In the genomic region with DNA sequence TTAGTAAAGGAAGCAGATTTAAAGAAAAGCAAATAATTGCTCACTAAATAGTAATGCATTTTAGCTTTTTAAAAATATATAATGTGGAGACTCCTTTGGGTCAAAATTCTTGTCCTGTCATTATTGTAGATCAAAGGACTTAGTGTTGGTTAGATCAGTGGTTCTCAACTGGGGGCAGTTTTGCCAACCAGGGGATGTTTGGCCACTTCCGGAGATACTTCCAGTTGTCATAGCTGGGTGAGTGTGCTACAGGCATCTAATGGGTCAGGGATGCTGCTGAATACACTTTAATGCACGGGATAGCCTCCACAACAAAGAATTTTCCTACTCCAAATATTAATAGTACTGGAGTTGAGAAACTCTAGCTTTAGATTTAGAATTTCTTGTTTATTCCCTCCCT, we compare ENCODE assay signal across 8 cellular contexts.
DNase-seq lines count a peak whose midpoint lies in the region; ATAC-seq and TF ChIP-seq lines count a peak whose summit lies in the region.

No MANE protein-coding gene starts in this region.

- H3K4me3 ChIP-seq in effector memory CD4-positive, alpha-beta T cell (ENCODE audit: insufficient read depth, low read depth, low read length, poor library complexity, severe bottlenecking) = no peak overlapping the region
- peak overlapping the region; percentile 69 for H3K4me3 ChIP-seq in psoas muscle

- H3K27ac ChIP-seq in effector memory CD4-positive, alpha-beta T cell (ENCODE audit: insufficient read depth, low read length, poor library complexity, severe bottlenecking) = peak overlapping the region; percentile 53
- peak overlapping the region; percentile 89 for H3K27ac ChIP-seq in psoas muscle

- no peaks in the 10 kb centered on the region for H3K9me3 ChIP-seq in effector memory CD4-positive, alpha-beta T cell (ENCODE audit: control insufficient read depth, low read length)
- no peaks in the 10 kb centered on the region for H3K9me3 ChIP-seq in psoas muscle

- peaks cover 4% of the 10 kb centered on the region for H3K4me1 ChIP-seq in effector memory CD4-positive, alpha-beta T cell (ENCODE audit: control insufficient read depth, insufficient read depth, low read length, poor library complexity, severe bottlenecking)
- peaks cover 34% of the 10 kb centered on the region for H3K4me1 ChIP-seq in psoas muscle

- in situ Hi-C loops in G401 (cut with HindIII; ENCODE audit: low sequenced_read_pairs) = no loop called here

- TF ChIP-seq CTCF in psoas muscle (IDR thresholded peaks at IDR 0.05) = no peak

- H3K36me3 ChIP-seq in effector memory CD4-positive, alpha-beta T cell (ENCODE audit: control insufficient read depth, insufficient read depth, low read length) = no peaks in the 10 kb centered on the region
- H3K36me3 ChIP-seq in psoas muscle (ENCODE audit: insufficient read depth in 1 of 2, low read depth in 1 of 2) = no peaks in the 10 kb centered on the region

- intact Hi-C loops in psoas muscle (cut with DNase I) = loop anchor here in 1 of 2 donors (2.0 to 5.0 kb wide), 2 partner anchors 39 to 66 kb away; no protein-coding TSS in a partner anchor

- WGBS in psoas muscle, 3 donors = 32 to 46% (median 34%) methylated on average over 2 of the region's 2 CpGs

- DNase-seq in effector memory CD4-positive, alpha-beta T cell = no peak
- DNase-seq in psoas muscle (no peak), NCI-H524 (lab: John Stamatoyannopoulos, UW) (no peak), G401 (ENCODE audit: low spot score) (no peak), NCI-H345 (lab: John Stamatoyannopoulos, UW) (no peak)

- ATAC-seq in GM18873 (IDR thresholded peaks at IDR 0.05; ENCODE audit: low FRiP score, unreplicated experiment) (peak; percentile 17), HG03159 (IDR thresholded peaks at IDR 0.05; ENCODE audit: unreplicated experiment) (peak; percentile 7), psoas muscle (no peak), HG02973 (IDR thresholded peaks at IDR 0.05; ENCODE audit: unreplicated experiment) (no peak)

- no peaks in the 10 kb centered on the region for H3K27me3 ChIP-seq in effector memory CD4-positive, alpha-beta T cell (replicated peaks; ENCODE audit: control insufficient read depth, insufficient read depth, low read length, poor library complexity, severe bottlenecking)
- H3K27me3 ChIP-seq in psoas muscle (ENCODE audit: insufficient read depth in 3 of 3, low read length in 2 of 3) = no peaks in the 10 kb centered on the region

Comparison
In these comparisons a context has a peak if more than half of its experiments do, and no peak if none do; other contexts are left out.
1. ATAC-seq: peak in GM18873 (single experiment) and HG03159 (single experiment); none in psoas muscle (0 of 4) and HG02973 (single experiment).